Comparison of ENCODE assay signal across 1 cellular context in the genomic region with DNA sequence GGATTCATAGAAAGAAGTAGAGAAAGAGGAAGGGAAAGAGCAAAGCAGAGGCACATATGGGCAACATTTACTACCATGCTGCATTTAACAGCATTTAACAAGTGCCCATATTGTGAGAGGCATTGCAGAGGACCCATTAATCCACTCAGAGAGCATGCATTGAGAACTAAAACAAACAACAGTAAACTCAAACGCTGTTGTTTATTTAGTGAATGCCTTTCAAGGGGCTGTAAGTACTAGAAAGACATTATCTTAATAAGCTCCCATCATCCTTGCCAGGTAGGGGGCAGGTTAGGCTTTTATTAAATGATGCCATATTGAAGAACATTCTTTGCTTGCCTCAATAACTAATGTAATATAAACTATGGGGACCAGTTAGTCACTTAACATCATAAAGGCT.
TF ChIP-seq lines count a peak whose summit lies in the region.

No MANE protein-coding gene starts in this region.

TF ChIP-seq in GM23338, 12 proteins besides CTCF, POLR2A, EP300 and RAD21 (continued from another document):
- TF ChIP-seq, protein P1, sequence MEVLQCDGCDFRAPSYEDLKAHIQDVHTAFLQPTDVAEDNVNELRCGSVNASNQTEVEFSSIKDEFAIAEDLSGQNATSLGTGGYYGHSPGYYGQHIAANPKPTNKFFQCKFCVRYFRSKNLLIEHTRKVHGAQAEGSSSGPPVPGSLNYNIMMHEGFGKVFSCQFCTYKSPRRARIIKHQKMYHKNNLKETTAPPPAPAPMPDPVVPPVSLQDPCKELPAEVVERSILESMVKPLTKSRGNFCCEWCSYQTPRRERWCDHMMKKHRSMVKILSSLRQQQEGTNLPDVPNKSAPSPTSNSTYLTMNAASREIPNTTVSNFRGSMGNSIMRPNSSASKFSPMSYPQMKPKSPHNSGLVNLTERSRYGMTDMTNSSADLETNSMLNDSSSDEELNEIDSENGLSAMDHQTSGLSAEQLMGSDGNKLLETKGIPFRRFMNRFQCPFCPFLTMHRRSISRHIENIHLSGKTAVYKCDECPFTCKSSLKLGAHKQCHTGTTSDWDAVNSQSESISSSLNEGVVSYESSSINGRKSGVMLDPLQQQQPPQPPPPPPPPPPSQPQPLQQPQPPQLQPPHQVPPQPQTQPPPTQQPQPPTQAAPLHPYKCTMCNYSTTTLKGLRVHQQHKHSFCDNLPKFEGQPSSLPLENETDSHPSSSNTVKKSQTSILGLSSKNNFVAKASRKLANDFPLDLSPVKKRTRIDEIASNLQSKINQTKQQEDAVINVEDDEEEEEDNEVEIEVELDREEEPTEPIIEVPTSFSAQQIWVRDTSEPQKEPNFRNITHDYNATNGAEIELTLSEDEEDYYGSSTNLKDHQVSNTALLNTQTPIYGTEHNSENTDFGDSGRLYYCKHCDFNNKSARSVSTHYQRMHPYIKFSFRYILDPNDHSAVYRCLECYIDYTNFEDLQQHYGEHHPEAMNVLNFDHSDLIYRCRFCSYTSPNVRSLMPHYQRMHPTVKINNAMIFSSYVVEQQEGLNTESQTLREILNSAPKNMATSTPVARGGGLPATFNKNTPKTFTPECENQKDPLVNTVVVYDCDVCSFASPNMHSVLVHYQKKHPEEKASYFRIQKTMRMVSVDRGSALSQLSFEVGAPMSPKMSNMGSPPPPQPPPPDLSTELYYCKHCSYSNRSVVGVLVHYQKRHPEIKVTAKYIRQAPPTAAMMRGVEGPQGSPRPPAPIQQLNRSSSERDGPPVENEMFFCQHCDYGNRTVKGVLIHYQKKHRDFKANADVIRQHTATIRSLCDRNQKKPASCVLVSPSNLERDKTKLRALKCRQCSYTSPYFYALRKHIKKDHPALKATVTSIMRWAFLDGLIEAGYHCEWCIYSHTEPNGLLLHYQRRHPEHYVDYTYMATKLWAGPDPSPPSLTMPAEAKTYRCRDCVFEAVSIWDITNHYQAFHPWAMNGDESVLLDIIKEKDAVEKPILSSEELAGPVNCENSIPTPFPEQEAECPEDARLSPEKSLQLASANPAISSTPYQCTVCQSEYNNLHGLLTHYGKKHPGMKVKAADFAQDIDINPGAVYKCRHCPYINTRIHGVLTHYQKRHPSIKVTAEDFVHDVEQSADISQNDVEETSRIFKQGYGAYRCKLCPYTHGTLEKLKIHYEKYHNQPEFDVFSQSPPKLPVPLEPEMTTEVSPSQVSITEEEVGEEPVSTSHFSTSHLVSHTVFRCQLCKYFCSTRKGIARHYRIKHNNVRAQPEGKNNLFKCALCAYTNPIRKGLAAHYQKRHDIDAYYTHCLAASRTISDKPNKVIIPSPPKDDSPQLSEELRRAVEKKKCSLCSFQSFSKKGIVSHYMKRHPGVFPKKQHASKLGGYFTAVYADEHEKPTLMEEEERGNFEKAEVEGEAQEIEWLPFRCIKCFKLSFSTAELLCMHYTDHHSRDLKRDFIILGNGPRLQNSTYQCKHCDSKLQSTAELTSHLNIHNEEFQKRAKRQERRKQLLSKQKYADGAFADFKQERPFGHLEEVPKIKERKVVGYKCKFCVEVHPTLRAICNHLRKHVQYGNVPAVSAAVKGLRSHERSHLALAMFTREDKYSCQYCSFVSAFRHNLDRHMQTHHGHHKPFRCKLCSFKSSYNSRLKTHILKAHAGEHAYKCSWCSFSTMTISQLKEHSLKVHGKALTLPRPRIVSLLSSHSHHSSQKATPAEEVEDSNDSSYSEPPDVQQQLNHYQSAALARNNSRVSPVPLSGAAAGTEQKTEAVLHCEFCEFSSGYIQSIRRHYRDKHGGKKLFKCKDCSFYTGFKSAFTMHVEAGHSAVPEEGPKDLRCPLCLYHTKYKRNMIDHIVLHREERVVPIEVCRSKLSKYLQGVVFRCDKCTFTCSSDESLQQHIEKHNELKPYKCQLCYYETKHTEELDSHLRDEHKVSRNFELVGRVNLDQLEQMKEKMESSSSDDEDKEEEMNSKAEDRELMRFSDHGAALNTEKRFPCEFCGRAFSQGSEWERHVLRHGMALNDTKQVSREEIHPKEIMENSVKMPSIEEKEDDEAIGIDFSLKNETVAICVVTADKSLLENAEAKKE (CRISPR knock-in tag; IDR thresholded peaks at IDR 0.05), result no peak
- TF ChIP-seq, protein P2, sequence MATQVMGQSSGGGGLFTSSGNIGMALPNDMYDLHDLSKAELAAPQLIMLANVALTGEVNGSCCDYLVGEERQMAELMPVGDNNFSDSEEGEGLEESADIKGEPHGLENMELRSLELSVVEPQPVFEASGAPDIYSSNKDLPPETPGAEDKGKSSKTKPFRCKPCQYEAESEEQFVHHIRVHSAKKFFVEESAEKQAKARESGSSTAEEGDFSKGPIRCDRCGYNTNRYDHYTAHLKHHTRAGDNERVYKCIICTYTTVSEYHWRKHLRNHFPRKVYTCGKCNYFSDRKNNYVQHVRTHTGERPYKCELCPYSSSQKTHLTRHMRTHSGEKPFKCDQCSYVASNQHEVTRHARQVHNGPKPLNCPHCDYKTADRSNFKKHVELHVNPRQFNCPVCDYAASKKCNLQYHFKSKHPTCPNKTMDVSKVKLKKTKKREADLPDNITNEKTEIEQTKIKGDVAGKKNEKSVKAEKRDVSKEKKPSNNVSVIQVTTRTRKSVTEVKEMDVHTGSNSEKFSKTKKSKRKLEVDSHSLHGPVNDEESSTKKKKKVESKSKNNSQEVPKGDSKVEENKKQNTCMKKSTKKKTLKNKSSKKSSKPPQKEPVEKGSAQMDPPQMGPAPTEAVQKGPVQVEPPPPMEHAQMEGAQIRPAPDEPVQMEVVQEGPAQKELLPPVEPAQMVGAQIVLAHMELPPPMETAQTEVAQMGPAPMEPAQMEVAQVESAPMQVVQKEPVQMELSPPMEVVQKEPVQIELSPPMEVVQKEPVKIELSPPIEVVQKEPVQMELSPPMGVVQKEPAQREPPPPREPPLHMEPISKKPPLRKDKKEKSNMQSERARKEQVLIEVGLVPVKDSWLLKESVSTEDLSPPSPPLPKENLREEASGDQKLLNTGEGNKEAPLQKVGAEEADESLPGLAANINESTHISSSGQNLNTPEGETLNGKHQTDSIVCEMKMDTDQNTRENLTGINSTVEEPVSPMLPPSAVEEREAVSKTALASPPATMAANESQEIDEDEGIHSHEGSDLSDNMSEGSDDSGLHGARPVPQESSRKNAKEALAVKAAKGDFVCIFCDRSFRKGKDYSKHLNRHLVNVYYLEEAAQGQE (IDR thresholded peaks at IDR 0.05; ENCODE audit: unreplicated experiment), result no peak
- TF ChIP-seq, protein P3, sequence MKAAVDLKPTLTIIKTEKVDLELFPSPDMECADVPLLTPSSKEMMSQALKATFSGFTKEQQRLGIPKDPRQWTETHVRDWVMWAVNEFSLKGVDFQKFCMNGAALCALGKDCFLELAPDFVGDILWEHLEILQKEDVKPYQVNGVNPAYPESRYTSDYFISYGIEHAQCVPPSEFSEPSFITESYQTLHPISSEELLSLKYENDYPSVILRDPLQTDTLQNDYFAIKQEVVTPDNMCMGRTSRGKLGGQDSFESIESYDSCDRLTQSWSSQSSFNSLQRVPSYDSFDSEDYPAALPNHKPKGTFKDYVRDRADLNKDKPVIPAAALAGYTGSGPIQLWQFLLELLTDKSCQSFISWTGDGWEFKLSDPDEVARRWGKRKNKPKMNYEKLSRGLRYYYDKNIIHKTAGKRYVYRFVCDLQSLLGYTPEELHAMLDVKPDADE (IDR thresholded peaks at IDR 0.05), result no peak
- TF ChIP-seq CREB1 (CRISPR knock-in tag; IDR thresholded peaks at IDR 0.05; ENCODE audit: low read depth) (no peak), ZNF114 (CRISPR knock-in tag; IDR thresholded peaks at IDR 0.05) (no peak), JUNB (IDR thresholded peaks at IDR 0.05; ENCODE audit: unreplicated experiment) (no peak), ZNF331 (CRISPR knock-in tag; IDR thresholded peaks at IDR 0.05; ENCODE audit: low read depth) (no peak), POLR2AphosphoS5 (IDR thresholded peaks at IDR 0.05; ENCODE audit: low read depth) (no peak)
